9 cellular contexts compared by ENCODE assay signal in the genomic region with DNA sequence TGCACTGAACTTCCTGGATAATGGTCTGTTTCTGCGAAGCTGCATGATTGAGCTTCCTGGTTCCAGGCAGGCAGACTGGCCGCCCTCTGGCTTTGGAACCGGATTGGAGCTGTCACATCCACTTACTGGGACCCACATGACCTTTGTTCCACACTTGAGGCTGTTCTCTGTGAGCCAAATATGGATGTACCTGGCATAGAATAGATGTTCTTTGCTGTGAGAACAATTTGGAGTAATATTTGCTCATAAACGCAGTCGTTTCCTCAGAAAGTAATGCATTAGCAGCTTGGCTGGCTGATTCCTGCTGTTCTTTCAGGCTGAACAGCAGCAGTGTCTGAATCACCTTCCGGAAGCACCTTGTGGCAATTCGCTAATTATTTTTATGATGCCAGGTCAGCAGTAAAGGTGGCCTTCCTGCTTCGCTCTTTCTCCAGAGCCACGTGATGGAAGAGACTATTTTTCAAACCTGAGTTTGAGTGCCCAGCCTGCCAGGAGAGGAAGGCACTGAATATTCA.
DNase-seq lines count a peak whose midpoint lies in the region; ATAC-seq and TF ChIP-seq lines count a peak whose summit lies in the region.
"Had no signal": no experiment of that assay in that cellular context is flagged by ENCODE, and none has a peak within 500 bp of the region (broad histone marks: within the 10 kb centered on the region; RNA-seq: fewer than 3 reads in every experiment).

No MANE protein-coding gene starts in this region.

- TF ChIP-seq CTCF in esophagus squamous epithelium (IDR thresholded peaks at IDR 0.05) = no peak

- H3K36me3 ChIP-seq in esophagus squamous epithelium = no peaks in the 10 kb centered on the region

- intact Hi-C loops in esophagus squamous epithelium (cut with DNase I) = no loop called here

- peak overlapping the region in 1 of 4 donors; percentile 8 for H3K4me3 ChIP-seq in esophagus squamous epithelium

- ATAC-seq in HG03442 (IDR thresholded peaks at IDR 0.05; ENCODE audit: unreplicated experiment) = no peak

- DNase-seq in DMS153 treated with DMSO at 0.1 percent for 48 hours (lab: John Stamatoyannopoulos, UW; ENCODE audit: unreplicated experiment) = peak; percentile 25
- DNase-seq in NCI-H446 treated with DMSO at 0.1 percent for 48 hours (lab: John Stamatoyannopoulos, UW) = peak; percentile 1
- peak; percentile 3 for DNase-seq in esophagus squamous epithelium (lab: John Stamatoyannopoulos, UW)
- DNase-seq in mucosa of gallbladder (ENCODE audit: low spot score) = peak; percentile 77
- no peak for DNase-seq in stimulated activated CD4-positive, alpha-beta T cell treated with anti-CD3 and anti-CD28 coated beads, Interleukin-4, amount 100 ng/mL, for 24 hours
- no peak for DNase-seq in NCI-H345 treated with DMSO at 0.1 percent for 48 hours (lab: John Stamatoyannopoulos, UW; ENCODE audit: unreplicated experiment)
- DNase-seq in activated CD4-positive, CD25-positive, alpha-beta regulatory T cell (lab: John Stamatoyannopoulos, UW) = no peak
- DNase-seq: NCI-H2227 treated with DMSO at 0.1 percent for 48 hours had no signal

- H3K4me1 ChIP-seq in esophagus squamous epithelium = peaks cover 0 to 34% (median 5%) of the 10 kb centered on the region in 3 donors

- no peaks in the 10 kb centered on the region for H3K27me3 ChIP-seq in esophagus squamous epithelium

- TF ChIP-seq POLR2A in esophagus squamous epithelium (IDR thresholded peaks at IDR 0.05) = no peak

- H3K9me3 ChIP-seq in esophagus squamous epithelium = no peaks in the 10 kb centered on the region

- peak overlapping the region; percentile 68 to 75 (median 69) for H3K27ac ChIP-seq in esophagus squamous epithelium

- 23 to 24% methylated on average over 9 of the region's 9 CpGs for WGBS in esophagus squamous epithelium, 2 donors

Comparison
In these comparisons a context has a peak if more than half of its experiments do, and no peak if none do; other contexts are left out.
1. DNase-seq: peak in DMS153 treated with DMSO at 0.1 percent for 48 hours (single experiment), NCI-H446 treated with DMSO at 0.1 percent for 48 hours (single experiment), esophagus squamous epithelium (single experiment) and mucosa of gallbladder (single experiment); none in stimulated activated CD4-positive, alpha-beta T cell treated with anti-CD3 and anti-CD28 coated beads, Interleukin-4, amount 100 ng/mL, for 24 hours (single experiment), NCI-H345 treated with DMSO at 0.1 percent for 48 hours (single experiment) and activated CD4-positive, CD25-positive, alpha-beta regulatory T cell (0 of 4).